In genomic region chr22:41686890-41687289, GRCh38 we compare ENCODE assay signal across 11 cellular contexts. TPM values are rescaled to one million over a fixed set of nuclear protein-coding genes. Genes with fewer than 3 reads are reported as not detected.
A peak's percentile ranks its signal among the peaks of the same experiment; 100 is the strongest.
DNase-seq lines count a peak whose midpoint lies in the region; ATAC-seq and TF ChIP-seq lines count a peak whose summit lies in the region.
"Not testable (repeated sequence)": the region's sequence is repeated elsewhere in the genome, so short reads cannot be mapped to it uniquely, and the experiment has no call there.
"Had no signal": no experiment of that assay in that cellular context is flagged by ENCODE, and none has a peak within 500 bp of the region (broad histone marks: within the 10 kb centered on the region; RNA-seq: fewer than 3 reads in every experiment).

No MANE protein-coding gene starts in this region.

- H3K4me2 ChIP-seq in Loucy (ENCODE audit: low read depth, low read length, poor library complexity, severe bottlenecking) = peak overlapping the region; percentile 79
- H3K4me2 ChIP-seq in skeletal muscle satellite cell (ENCODE audit: low read length) = peak overlapping the region; percentile 82

- not testable (repeated sequence) for H2AFZ ChIP-seq in ACC112 (ENCODE audit: low read length, unreplicated experiment); Loucy (ENCODE audit: low read length)

- not testable (repeated sequence) for ATAC-seq in memory B cell (ENCODE audit: low read depth)

- not testable (repeated sequence) for H3K9me3 ChIP-seq in Loucy (ENCODE audit: insufficient read depth, low read depth, low read length); skeletal muscle satellite cell (replicated peaks; ENCODE audit: low read length)

- H3K4me1 ChIP-seq in ACC112 (ENCODE audit: control insufficient read depth, insufficient read depth, low read length, unreplicated experiment); skeletal muscle satellite cell (ENCODE audit: control insufficient read depth, insufficient read depth, low read length): not testable (repeated sequence)
- H3K4me1 ChIP-seq in Loucy (ENCODE audit: insufficient read depth, low read length, poor library complexity, severe bottlenecking) = peaks cover 13% of the 10 kb centered on the region

- intact Hi-C loops in activated T-helper 2 cell treated with anti-CD3 and anti-CD28 coated beads, Interferon-gamma antibody, Interleukin-2, Interleukin-4, amounts not matched to agents 10 μg/mL and 5 μg/mL and 100 μg/mL, durations not matched to agents 14 hours and 24 hours and 36 hours (cut with micrococcal nuclease) = not testable (repeated sequence)

- not testable (repeated sequence) for H3K9me2 ChIP-seq in Loucy (replicated peaks; ENCODE audit: low read depth, low read length)

- H3K4me3 Mint-ChIP-seq in T-helper 2 cell treated with Interferon-gamma antibody and Interleukin-4, amounts not matched to agents 5 μg/mL and 100 μg/mL, for 36 hours = peak overlapping the region; percentile 93
- H3K4me3 Mint-ChIP-seq in activated T-helper 2 cell treated with anti-CD3 and anti-CD28 coated beads, Interferon-gamma antibody, Interleukin-2, Interleukin-4, amounts not matched to agents 10 μg/mL and 5 μg/mL and 100 μg/mL, durations not matched to agents 14 hours and 24 hours and 36 hours (ENCODE audit: low read depth) = peak overlapping the region; percentile 99
- H3K4me3 Mint-ChIP-seq in chondrocyte (ENCODE audit: unreplicated experiment) = peak overlapping the region; percentile 91
- not testable (repeated sequence) for H3K4me3 Mint-ChIP-seq in memory B cell

- peak overlapping the region; percentile 91 for H3K4me3 ChIP-seq in ACC112 (ENCODE audit: low read depth, low read length)
- H3K4me3 ChIP-seq in GM12864 (ENCODE audit: low read depth, low read length) = peak overlapping the region; percentile 98; the same call in 1 of the 2 replicates
- H3K4me3 ChIP-seq in Loucy (ENCODE audit: low read length, poor library complexity, severe bottlenecking) = peak overlapping the region; percentile 94
- H3K4me3 ChIP-seq in skeletal muscle satellite cell (ENCODE audit: low read length) = peak overlapping the region; percentile 91

- peak overlapping the region; percentile 96 for H3K27ac Mint-ChIP-seq in T-helper 2 cell treated with Interferon-gamma antibody and Interleukin-4, amounts not matched to agents 5 μg/mL and 100 μg/mL, for 36 hours
- H3K27ac Mint-ChIP-seq in activated T-helper 2 cell treated with anti-CD3 and anti-CD28 coated beads, Interferon-gamma antibody, Interleukin-2, Interleukin-4, amounts not matched to agents 10 μg/mL and 5 μg/mL and 100 μg/mL, durations not matched to agents 14 hours and 24 hours and 36 hours = peak overlapping the region; percentile 99
- peak overlapping the region; percentile 99 for H3K27ac Mint-ChIP-seq in chondrocyte (ENCODE audit: unreplicated experiment)
- H3K27ac Mint-ChIP-seq in memory B cell = peak overlapping the region; percentile 98

- H3K36me3 Mint-ChIP-seq in T-helper 2 cell treated with Interferon-gamma antibody and Interleukin-4, amounts not matched to agents 5 μg/mL and 100 μg/mL, for 36 hours (ENCODE audit: low read depth); chondrocyte (ENCODE audit: low read depth); memory B cell: not testable (repeated sequence)
- H3K36me3 Mint-ChIP-seq in activated T-helper 2 cell treated with anti-CD3 and anti-CD28 coated beads, Interferon-gamma antibody, Interleukin-2, Interleukin-4, amounts not matched to agents 10 μg/mL and 5 μg/mL and 100 μg/mL, durations not matched to agents 14 hours and 24 hours and 36 hours (ENCODE audit: low read depth) = peaks cover 29% of the 10 kb centered on the region

- not testable (repeated sequence) for H3K9me3 Mint-ChIP-seq in T-helper 2 cell treated with Interferon-gamma antibody and Interleukin-4, amounts not matched to agents 5 μg/mL and 100 μg/mL, for 36 hours; activated T-helper 2 cell treated with anti-CD3 and anti-CD28 coated beads, Interferon-gamma antibody, Interleukin-2, Interleukin-4, amounts not matched to agents 10 μg/mL and 5 μg/mL and 100 μg/mL, durations not matched to agents 14 hours and 24 hours and 36 hours; chondrocyte (ENCODE audit: low read depth); memory B cell

- H3K79me2 ChIP-seq in ACC112 (ENCODE audit: control insufficient read depth, insufficient read depth, low read length, unreplicated experiment) = peaks cover 63% of the 10 kb centered on the region
- H3K79me2 ChIP-seq in Loucy (ENCODE audit: insufficient read depth, low read length) = peaks cover 81% of the 10 kb centered on the region

- not testable (repeated sequence) for H3K27ac ChIP-seq in ACC112 (ENCODE audit: low read depth, low read length)

- peaks cover 22% of the 10 kb centered on the region for H3K4me1 Mint-ChIP-seq in T-helper 2 cell treated with Interferon-gamma antibody and Interleukin-4, amounts not matched to agents 5 μg/mL and 100 μg/mL, for 36 hours (ENCODE audit: low read depth)
- H3K4me1 Mint-ChIP-seq in activated T-helper 2 cell treated with anti-CD3 and anti-CD28 coated beads, Interferon-gamma antibody, Interleukin-2, Interleukin-4, amounts not matched to agents 10 μg/mL and 5 μg/mL and 100 μg/mL, durations not matched to agents 14 hours and 24 hours and 36 hours (ENCODE audit: low read depth) = peaks cover 17% of the 10 kb centered on the region
- peaks cover 37% of the 10 kb centered on the region for H3K4me1 Mint-ChIP-seq in chondrocyte (ENCODE audit: low read depth)
- peaks cover 21% of the 10 kb centered on the region for H3K4me1 Mint-ChIP-seq in memory B cell

- H3K27me3 ChIP-seq in ACC112 (ENCODE audit: insufficient read depth, low read length); Loucy (ENCODE audit: insufficient read depth, low read length, poor library complexity, severe bottlenecking); skeletal muscle satellite cell (ENCODE audit: control insufficient read depth, insufficient read depth, low read length): not testable (repeated sequence)

- H3K36me3 ChIP-seq in ACC112 (ENCODE audit: insufficient read depth, low read length); Loucy (ENCODE audit: insufficient read depth, low read length); skeletal muscle satellite cell (ENCODE audit: insufficient read depth, low read length): not testable (repeated sequence)

- not testable (repeated sequence) for H3F3A ChIP-seq in Loucy (ENCODE audit: low read depth)

- DNase-seq in GM12864 (ENCODE audit: low read depth); T-helper 2 cell treated with Interferon-gamma antibody and Interleukin-4, amounts not matched to agents 5 μg/mL and 100 μg/mL, for 36 hours (ENCODE audit: low spot score); activated T-helper 2 cell treated with anti-CD3 and anti-CD28 coated beads, Interferon-gamma antibody, Interleukin-2, Interleukin-4, amounts not matched to agents 10 μg/mL and 5 μg/mL and 100 μg/mL, durations not matched to agents 14 hours and 24 hours and 36 hours (ENCODE audit: low spot score); chondrocyte (ENCODE audit: low spot score); memory B cell (ENCODE audit: low spot score in 2 of 2): not testable (repeated sequence)

- peaks cover 26% of the 10 kb centered on the region for H4K20me1 ChIP-seq in Loucy (ENCODE audit: insufficient read depth, low read length, poor library complexity, severe bottlenecking)

- not testable (repeated sequence) for TF ChIP-seq CTCF in GM12864 (IDR thresholded peaks at IDR 0.05; ENCODE audit: low read depth, low read length, missing control alignments); Loucy (conservative IDR thresholded peaks at IDR 0.05; ENCODE audit: low read length); chondrocyte (IDR thresholded peaks at IDR 0.05)

- H3K9ac ChIP-seq in Loucy (ENCODE audit: low read depth, low read length, poor library complexity, severe bottlenecking) (peak overlapping the region; percentile 96), skeletal muscle satellite cell (ENCODE audit: low read depth, low read length) (peak overlapping the region; percentile 95)

- not testable (repeated sequence) for H3K27me3 Mint-ChIP-seq in T-helper 2 cell treated with Interferon-gamma antibody and Interleukin-4, amounts not matched to agents 5 μg/mL and 100 μg/mL, for 36 hours (ENCODE audit: low read depth); activated T-helper 2 cell treated with anti-CD3 and anti-CD28 coated beads, Interferon-gamma antibody, Interleukin-2, Interleukin-4, amounts not matched to agents 10 μg/mL and 5 μg/mL and 100 μg/mL, durations not matched to agents 14 hours and 24 hours and 36 hours (ENCODE audit: low read depth); chondrocyte (ENCODE audit: low read depth); memory B cell

RNA-seq across cellular contexts. Expression of gene SNU13, which starts 1.8 kb away (rescaled TPM):
- total RNA-seq in activated T-helper 2 cell treated with anti-CD3 and anti-CD28 coated beads, Interferon-gamma antibody, Interleukin-2, Interleukin-4, amounts not matched to agents 10 μg/mL and 5 μg/mL and 100 μg/mL, durations not matched to agents 14 hours and 24 hours and 36 hours = 270 and 284 TPM in 2 replicates
- 88.8 to 111 TPM (median 89.5 TPM) in 3 replicates for total RNA-seq in chondrocyte
- total RNA-seq in skeletal muscle satellite cell (2012; rRNA removed) = 119 and 149 TPM in 2 replicates

RNA-seq across cellular contexts. Expression of gene MEI1, which starts 12.4 kb away (rescaled TPM):
- total RNA-seq in activated T-helper 2 cell treated with anti-CD3 and anti-CD28 coated beads, Interferon-gamma antibody, Interleukin-2, Interleukin-4, amounts not matched to agents 10 μg/mL and 5 μg/mL and 100 μg/mL, durations not matched to agents 14 hours and 24 hours and 36 hours = 24.6 and 26.1 TPM in 2 replicates
- total RNA-seq in chondrocyte = 0.40 to 0.85 TPM in 2 of 3 replicates, not detected in the other
- 4.1 and 4.6 TPM in 2 replicates for total RNA-seq in skeletal muscle satellite cell (2012; rRNA removed)
- total RNA-seq: body of pancreas, M059J, RPMI7951 had no signal

Comparison
In these comparisons a context has a peak if more than half of its experiments do, and no peak if none do; other contexts are left out.
1. RNA of gene MEI1, which starts 12.4 kb away (total RNA-seq): 24.6 to 26.1 TPM in activated T-helper 2 cell treated with anti-CD3 and anti-CD28 coated beads, Interferon-gamma antibody, Interleukin-2, Interleukin-4, amounts not matched to agents 10 μg/mL and 5 μg/mL and 100 μg/mL, durations not matched to agents 14 hours and 24 hours and 36 hours; 0.40 to 0.85 TPM in chondrocyte; every median in the first group is over 10 times any median in the second.
2. Peak in every context shown above with its lines, with median percentiles within 50 percentile points of each other: H3K4me3 ChIP-seq and H3K27ac Mint-ChIP-seq.